Comparison of ENCODE assay signal across 23 cellular contexts in the genomic region with DNA sequence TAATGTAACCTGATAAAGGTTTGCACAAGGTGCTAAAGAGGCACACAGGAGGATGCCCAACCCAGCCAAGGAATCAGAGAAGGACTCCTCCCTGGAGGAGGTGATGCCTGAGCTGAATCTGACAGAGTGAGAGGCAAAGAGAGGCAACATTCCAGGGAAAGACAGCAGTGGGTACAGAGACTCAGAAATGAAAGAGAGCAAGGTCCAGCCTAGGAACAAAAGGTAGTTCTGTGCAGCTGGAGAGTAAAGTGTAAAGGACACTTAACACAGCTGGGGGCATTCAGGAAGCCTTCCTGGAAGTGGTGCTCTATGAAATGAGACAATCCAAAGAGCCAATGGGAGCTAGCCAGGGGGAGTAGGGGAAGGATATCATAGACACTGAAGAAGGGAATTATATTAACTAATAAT.
"Had no signal": no experiment of that assay in that cellular context is flagged by ENCODE, and none has a peak within 500 bp of the region (broad histone marks: within the 10 kb centered on the region; RNA-seq: fewer than 3 reads in every experiment).

No MANE protein-coding gene starts in this region.

- ATAC-seq: K562, Panc1, PC-3, T-cell had no signal

- H3K4me3 Mint-ChIP-seq: IgD-negative memory B cell, T-cell had no signal

- H3K9me3 Mint-ChIP-seq: T-cell had no signal

- H3K4me1 Mint-ChIP-seq: IgD-negative memory B cell had no signal

- H3K27ac ChIP-seq: KMS-11, RWPE1 had no signal

- DNase-seq: Kasumi-1; MM.1S; NCI-H1092 treated with DMSO at 0.1 percent for 48 hours; NCI-H1436; NCI-H187; NCI-H2029 treated with DMSO at 0.1 percent for 48 hours; NCI-H2171 treated with DMSO at 0.1 percent for 48 hours; NCI-H345; NCI-H446 treated with DMSO at 0.1 percent for 48 hours; NCI-H510A treated with DMSO at 0.1 percent for 48 hours; NCI-H526; NCI-H748 treated with DMSO at 0.1 percent for 48 hours; NK-92 treated with Interleukin-12 subunit alpha and Interleukin-12 subunit beta, amount 100 ng/mL, for 24 hours; PC-3; SHP77; SK-N-SH; SW 1271; T-cell had no signal

- H3K36me3 Mint-ChIP-seq: T-cell had no signal

- H3K27ac Mint-ChIP-seq: IgD-negative memory B cell had no signal

- FAIRE-seq: K562 had no signal

- H3K4me3 ChIP-seq: K562 had no signal

- H3K9me3 ChIP-seq: SK-N-SH had no signal
